ENCODE assay signal across 23 cellular contexts in the genomic region with DNA sequence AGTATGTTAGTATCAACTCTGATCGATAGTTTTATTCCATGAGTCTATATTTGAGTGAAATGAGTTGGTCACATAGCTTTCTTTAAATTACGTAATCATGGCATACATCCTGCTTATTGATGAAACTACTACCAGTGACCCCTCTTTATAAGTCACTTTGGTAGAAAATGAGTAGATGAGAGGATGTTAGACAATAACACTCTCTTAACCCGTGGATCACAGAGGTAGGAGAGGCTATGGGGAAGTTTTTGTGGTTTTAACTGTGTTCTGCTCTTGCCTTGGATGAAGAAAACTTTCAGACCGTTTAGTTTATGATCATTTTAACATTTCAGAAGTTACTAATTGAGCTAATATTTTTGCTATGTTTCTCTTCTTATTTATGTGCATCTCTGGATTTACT.
"Had no signal": no experiment of that assay in that cellular context is flagged by ENCODE, and none has a peak within 500 bp of the region (broad histone marks: within the 10 kb centered on the region; RNA-seq: fewer than 3 reads in every experiment).

No MANE protein-coding gene starts in this region.

- H3K4me1 Mint-ChIP-seq: activated CD4-positive, alpha-beta T cell treated with anti-CD3 and anti-CD28 coated beads for 36 hours; activated T-helper 17 cell treated with anti-CD3 and anti-CD28 coated beads, Interleukin-2, amount 50 U/mL, for 72 hours had no signal

- FAIRE-seq: colon had no signal

- H3K27me3 ChIP-seq: Peyer's patch, SJCRH30 had no signal

- H3K9ac ChIP-seq: SK-N-SH had no signal

- H3K9me3 ChIP-seq: Peyer's patch, SJCRH30, SK-N-SH had no signal

- H3K4me1 ChIP-seq: Peyer's patch, SJCRH30 had no signal

- H3K27ac Mint-ChIP-seq: activated CD4-positive, alpha-beta memory T cell treated with anti-CD3 and anti-CD28 coated beads, Interleukin-2, amount 10 ng/mL, durations not matched to agents 7 days and 5 days; activated CD4-positive, alpha-beta T cell treated with anti-CD3 and anti-CD28 coated beads for 36 hours; activated naive CD4-positive, alpha-beta T cell treated with anti-CD3 and anti-CD28 coated beads, Interleukin-2, amount 10 ng/mL, durations not matched to agents 7 days and 5 days; activated naive CD8-positive, alpha-beta T cell treated with anti-CD3 and anti-CD28 coated beads for 36 hours; activated T-helper 17 cell treated with anti-CD3 and anti-CD28 coated beads, Interleukin-2, amount 50 U/mL, for 72 hours had no signal

- ATAC-seq: activated CD4-positive, alpha-beta T cell treated with anti-CD3 and anti-CD28 coated beads for 36 hours; activated T-helper 17 cell treated with anti-CD3 and anti-CD28 coated beads, Interleukin-2, amount 50 U/mL, for 72 hours had no signal

- DNase-seq: activated CD4-positive, alpha-beta memory T cell treated with anti-CD3 and anti-CD28 coated beads, Interleukin-2, amount 10 ng/mL, durations not matched to agents 7 days and 5 days; activated CD4-positive, alpha-beta T cell treated with anti-CD3 and anti-CD28 coated beads for 36 hours; activated CD4-positive, alpha-beta T cell treated with anti-CD3 and anti-CD28 coated beads, Interleukin-2, amount 50 U/mL, for 1 hour; activated gamma-delta T cell treated with Interleukin-2 at 50 U/mL for 16 hours; activated naive CD4-positive, alpha-beta T cell treated with anti-CD3 and anti-CD28 coated beads, Interleukin-2, amount 10 ng/mL, durations not matched to agents 7 days and 5 days; activated naive CD8-positive, alpha-beta T cell treated with anti-CD3 and anti-CD28 coated beads for 36 hours; activated T-cell treated with anti-CD3 and anti-CD28 coated beads for 4 hours; activated T-cell treated with anti-CD3 and anti-CD28 coated beads, Interleukin-2, amount 50 U/mL, for 48 hours; cerebellar nuclear complex; NCI-H1105 treated with DMSO at 0.1 percent for 48 hours; NCI-H1436 treated with DMSO at 0.1 percent for 48 hours; NCI-H187; NCI-H2081; NCI-H510A treated with DMSO at 0.1 percent for 48 hours; NCI-H69; Peyer's patch; Right ventricle myocardium superior; SJCRH30; SK-N-SH; WERI-Rb-1 had no signal

- H3K4me3 Mint-ChIP-seq: activated CD4-positive, alpha-beta memory T cell treated with anti-CD3 and anti-CD28 coated beads, Interleukin-2, amount 10 ng/mL, durations not matched to agents 7 days and 5 days; activated CD4-positive, alpha-beta T cell treated with anti-CD3 and anti-CD28 coated beads for 36 hours; activated naive CD4-positive, alpha-beta T cell treated with anti-CD3 and anti-CD28 coated beads, Interleukin-2, amount 10 ng/mL, durations not matched to agents 7 days and 5 days; activated naive CD8-positive, alpha-beta T cell treated with anti-CD3 and anti-CD28 coated beads for 36 hours; activated T-helper 17 cell treated with anti-CD3 and anti-CD28 coated beads, Interleukin-2, amount 50 U/mL, for 72 hours had no signal

- H3K4me2 ChIP-seq: SK-N-SH had no signal

- H3K9me3 Mint-ChIP-seq: activated CD4-positive, alpha-beta memory T cell treated with anti-CD3 and anti-CD28 coated beads, Interleukin-2, amount 10 ng/mL, durations not matched to agents 7 days and 5 days; activated naive CD4-positive, alpha-beta T cell treated with anti-CD3 and anti-CD28 coated beads, Interleukin-2, amount 10 ng/mL, durations not matched to agents 7 days and 5 days; activated naive CD8-positive, alpha-beta T cell treated with anti-CD3 and anti-CD28 coated beads for 36 hours; activated T-helper 17 cell treated with anti-CD3 and anti-CD28 coated beads, Interleukin-2, amount 50 U/mL, for 72 hours had no signal

- H3K27me3 Mint-ChIP-seq: activated CD4-positive, alpha-beta memory T cell treated with anti-CD3 and anti-CD28 coated beads, Interleukin-2, amount 10 ng/mL, durations not matched to agents 7 days and 5 days; activated CD4-positive, alpha-beta T cell treated with anti-CD3 and anti-CD28 coated beads for 36 hours; activated naive CD4-positive, alpha-beta T cell treated with anti-CD3 and anti-CD28 coated beads, Interleukin-2, amount 10 ng/mL, durations not matched to agents 7 days and 5 days; activated naive CD8-positive, alpha-beta T cell treated with anti-CD3 and anti-CD28 coated beads for 36 hours; activated T-helper 17 cell treated with anti-CD3 and anti-CD28 coated beads, Interleukin-2, amount 50 U/mL, for 72 hours had no signal

- H3K4me3 ChIP-seq: Peyer's patch, SJCRH30 had no signal

- H3K27ac ChIP-seq: Peyer's patch, RWPE1, SJCRH30, WERI-Rb-1 had no signal
